ENCODE assay signal across 13 cellular contexts in the genomic region with DNA sequence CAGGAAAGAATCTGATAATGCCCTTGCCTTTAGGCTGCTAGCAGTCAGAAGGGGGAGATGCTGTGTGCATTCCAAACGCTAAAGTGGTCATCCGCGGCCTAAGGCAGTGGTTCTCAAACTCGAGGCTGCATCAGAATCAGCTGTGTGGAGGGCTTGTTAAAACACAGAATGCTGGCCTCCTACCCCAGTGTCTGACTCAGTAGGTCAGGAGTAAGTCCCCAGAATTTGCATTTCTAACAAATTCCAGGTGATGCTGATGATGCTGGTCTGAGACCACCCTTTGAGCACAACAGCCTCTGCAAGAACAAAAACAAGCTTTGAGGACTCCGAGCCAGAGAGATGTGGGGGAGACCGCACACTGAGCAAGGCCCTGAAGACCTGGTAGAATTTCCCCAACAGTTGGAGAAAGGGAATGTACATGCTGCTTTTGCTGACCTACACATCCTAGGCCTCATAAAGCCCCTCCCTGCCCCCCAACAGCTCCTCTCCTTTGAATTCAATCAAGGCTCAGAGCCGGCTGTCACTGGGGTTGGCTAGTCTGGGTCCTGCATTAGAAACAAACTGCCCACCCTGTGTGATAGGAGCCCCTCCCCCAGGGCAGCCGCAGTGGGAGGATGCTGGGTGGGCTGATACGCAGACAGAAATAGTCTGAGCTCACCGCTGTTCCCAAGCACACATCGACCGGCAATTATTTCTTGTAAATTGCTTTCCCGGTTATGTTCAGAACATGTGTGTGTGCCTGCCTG. TPM values are rescaled to one million over a fixed set of nuclear protein-coding genes. Genes with fewer than 3 reads are reported as not detected.
DNase-seq lines count a peak whose midpoint lies in the region; ATAC-seq, FAIRE-seq and TF ChIP-seq lines count a peak whose summit lies in the region.
"Had no signal": no experiment of that assay in that cellular context is flagged by ENCODE, and none has a peak within 500 bp of the region (broad histone marks: within the 10 kb centered on the region; RNA-seq: fewer than 3 reads in every experiment).

No MANE protein-coding gene starts in this region.

- FAIRE-seq in HepG2 (lab: Jason Lieb, UNC): no peak

- no peak overlapping the region for H2AFZ ChIP-seq in HepG2 (ENCODE audit: low read length)

- H3K9me3 ChIP-seq in HepG2 (ENCODE audit: low read length): no peaks in the 10 kb centered on the region
- no peaks in the 10 kb centered on the region for H3K9me3 ChIP-seq in right lobe of liver
- no peaks in the 10 kb centered on the region for H3K9me3 ChIP-seq in WERI-Rb-1 (ENCODE audit: severe bottlenecking)
- H3K9me3 ChIP-seq: adrenal gland, right atrium auricular region, transverse colon had no signal

- CTCF ChIA-PET in HepG2 (lab: Yijun Ruan, JAX; ENCODE audit: low intra/inter-chr PET ratio, low total read pairs) (no interaction called here), activated B cell treated with CpG ODN at 0.5 μM for 24 hours (lab: Charles Lee) (interaction anchor here (1.1 to 1.3 kb wide), 3 partner anchors 10 to 27 kb away, joined by 3 to 5 read pairs (median 3); a partner anchor contains a TSS)

- H3K4me1 ChIP-seq in HepG2 (ENCODE audit: insufficient read depth, low read length): peaks cover 18% of the 10 kb centered on the region
- H3K4me1 ChIP-seq in right lobe of liver: peaks cover 0 to 9% (median 0%) of the 10 kb centered on the region in 4 donors
- H3K4me1 ChIP-seq: adrenal gland, right atrium auricular region, transverse colon had no signal

- no peaks in the 10 kb centered on the region for H3K9me3 Mint-ChIP-seq in activated B cell treated with CpG ODN at 0.5 μM for 24 hours

- peak overlapping the region; percentile 85 for H3K27ac Mint-ChIP-seq in activated B cell treated with CpG ODN at 0.5 μM for 24 hours

- TF ChIP-seq EP300 in HepG2 (IDR thresholded peaks at IDR 0.05; ENCODE audit: low read depth in 2 of 2, low read length in 2 of 2) (no peak), HepG2 (CRISPR knock-in tag; IDR thresholded peaks at IDR 0.05; ENCODE audit: borderline replicate concordance) (no peak)

- 61% methylated on average over 9 of the region's 13 CpGs for WGBS in HepG2 (ENCODE audit: low lambda C conversion rate)
- 81% methylated on average over 7 of the region's 13 CpGs for WGBS in right lobe of liver (ENCODE audit: insufficient coverage, low coverage, low lambda C conversion rate, missing lambda C conversion rate)

- H3K4me3 ChIP-seq in HepG2 (replicated peaks in 1 of 3; ENCODE audit: insufficient read depth in 1 of 3, low read depth in 2 of 3, low read length in 3 of 3): no peak overlapping the region
- H3K4me3 ChIP-seq in right lobe of liver: no peak overlapping the region
- no peak overlapping the region for H3K4me3 ChIP-seq in WERI-Rb-1 (ENCODE audit: low read depth, low read length)
- H3K4me3 ChIP-seq: adrenal gland, right atrium auricular region, transverse colon had no signal

- peaks cover 42% of the 10 kb centered on the region for H3K36me3 Mint-ChIP-seq in activated B cell treated with CpG ODN at 0.5 μM for 24 hours (ENCODE audit: low read depth)

- H3K4me1 Mint-ChIP-seq in activated B cell treated with CpG ODN at 0.5 μM for 24 hours: peaks cover 25% of the 10 kb centered on the region

- TF ChIP-seq CTCF in HepG2 (CRISPR knock-in tag; IDR thresholded peaks at IDR 0.05) (no peak), right lobe of liver (IDR thresholded peaks at IDR 0.05) (no peak), activated B cell treated with CpG ODN at 0.5 μM for 24 hours (IDR thresholded peaks at IDR 0.05) (no peak), WERI-Rb-1 (IDR thresholded peaks at IDR 0.05; ENCODE audit: low read depth, low read length) (no peak)

- no peak for TF ChIP-seq POLR2A in HepG2 (IDR thresholded peaks at IDR 0.05; ENCODE audit: insufficient read depth in 1 of 2, low read depth in 2 of 2, low read length in 2 of 2)
- no peak for TF ChIP-seq POLR2A in right lobe of liver (IDR thresholded peaks at IDR 0.05)

- no peak overlapping the region for H3K4me2 ChIP-seq in HepG2 (ENCODE audit: low read depth, low read length)

- no peaks in the 10 kb centered on the region for H4K20me1 ChIP-seq in HepG2 (ENCODE audit: insufficient read depth, low read length)

- H3K4me3 Mint-ChIP-seq in activated B cell treated with CpG ODN at 0.5 μM for 24 hours: no peak overlapping the region

- H3K27ac ChIP-seq in HepG2 (ENCODE audit: extremely low read length, insufficient read depth, low read length): no peak overlapping the region
- H3K27ac ChIP-seq in right lobe of liver: no peak overlapping the region
- no peak overlapping the region for H3K27ac ChIP-seq in WERI-Rb-1
- H3K27ac ChIP-seq: right atrium auricular region, transverse colon had no signal

- no peak overlapping the region for H3K9ac ChIP-seq in HepG2 (ENCODE audit: insufficient read depth, low read depth, low read length)

- H3K27me3 ChIP-seq in HepG2 (ENCODE audit: control insufficient read depth in 1 of 2, insufficient read depth in 2 of 2, low read length in 2 of 2) (peaks cover 0 to 2% of the 10 kb centered on the region in 2 experiments; a peak in 1 of 5 replicates), right lobe of liver (no peaks in the 10 kb centered on the region), WERI-Rb-1 (ENCODE audit: insufficient read depth, low read depth, severe bottlenecking) (no peaks in the 10 kb centered on the region)
- H3K27me3 ChIP-seq: adrenal gland, right atrium auricular region, transverse colon had no signal

- H3K36me3 ChIP-seq in HepG2 (replicated peaks in 1 of 2; ENCODE audit: control insufficient read depth in 1 of 2, insufficient read depth in 2 of 2, low read length in 2 of 2): no peaks in the 10 kb centered on the region
- H3K36me3 ChIP-seq in right lobe of liver: no peaks in the 10 kb centered on the region
- no peaks in the 10 kb centered on the region for H3K36me3 ChIP-seq in WERI-Rb-1
- H3K36me3 ChIP-seq: adrenal gland, right atrium auricular region, transverse colon had no signal

- DNase-seq in HepG2 (ENCODE audit: low spot score) (no peak), right lobe of liver (no peak), activated B cell treated with CpG ODN at 0.5 μM for 24 hours (no peak), islet precursor cell (peak; percentile 95), WERI-Rb-1 (no peak), AG08395 (ENCODE audit: low spot score) (no peak), NCI-H2107 (lab: John Stamatoyannopoulos, UW) (no peak)
- DNase-seq: NCI-H2029 treated with DMSO at 0.1 percent for 48 hours, transverse colon had no signal

- intact Hi-C loops in HepG2 (cut with micrococcal nuclease; ENCODE audit: unreplicated experiment) (loop anchor here (10.0 kb wide), 1 partner anchor 55 kb away; a partner anchor contains a TSS), right lobe of liver (cut with DNase I) (no loop called here), activated B cell treated with CpG ODN at 0.5 μM for 24 hours (cut with micrococcal nuclease) (loop anchor here (1.0 to 2.0 kb wide), 3 partner anchors 23 to 57 kb away; a partner anchor contains a TSS)

- no peaks in the 10 kb centered on the region for H3K27me3 Mint-ChIP-seq in activated B cell treated with CpG ODN at 0.5 μM for 24 hours

- in situ Hi-C loops in HepG2 (cut with HindIII; ENCODE audit: extremely low pct_ligation_motif_present, low pct_unique_long_range_greater_than_20kb): no loop called here

- POLR2A ChIA-PET in HepG2 (lab: Yijun Ruan, JAX): no interaction called here
- POLR2A ChIA-PET in activated B cell treated with CpG ODN at 0.5 μM for 24 hours (lab: Charles Lee): interaction anchor here (1.0 to 3.7 kb wide), 9 partner anchors 12 to 107 kb away, joined by 3 to 39 read pairs (median 10); a partner anchor contains a TSS

- no peaks in the 10 kb centered on the region for H3K79me2 ChIP-seq in HepG2 (ENCODE audit: insufficient read depth, low read length)

- BruUV-seq in HepG2 (replicated peaks; lab: Mats Ljungman, UMichigan): no TSS peak

- TF ChIP-seq RAD21 in HepG2 (CRISPR knock-in tag; IDR thresholded peaks at IDR 0.05): no peak

- ATAC-seq in HepG2 (no peak), right lobe of liver (no peak), activated B cell treated with CpG ODN at 0.5 μM for 24 hours (ENCODE audit: low read depth) (peak; percentile 14), HG03460 (IDR thresholded peaks at IDR 0.05; ENCODE audit: unreplicated experiment) (no peak)

RNA-seq across cellular contexts. Expression of a gene that starts 27.1 kb away (rescaled TPM):
- not detected in 2 replicates for total RNA-seq in HepG2 (2016; rRNA removed; fragmentation: Illumina TruSeq; extraction: Trizol)
- total RNA-seq in HepG2 (2016; cell fraction: cytosol; rRNA removed; fragmentation: Illumina TruSeq; extraction: Trizol; ENCODE audit: low read depth): not detected in 2 replicates
- total RNA-seq in HepG2 (2016; cell fraction: insoluble cytoplasmic fraction; rRNA removed; fragmentation: Illumina TruSeq; extraction: Trizol): not detected in 2 replicates
- total RNA-seq in HepG2 (2016; cell fraction: membrane; rRNA removed; fragmentation: Illumina TruSeq; extraction: Trizol): not detected in 2 replicates
- not detected in 2 replicates for total RNA-seq in HepG2 (2016; cell fraction: nucleus; rRNA removed; fragmentation: Illumina TruSeq; extraction: Trizol)
- polyA plus RNA-seq in HepG2 (2011; rRNA removed): not detected in 2 replicates
- polyA plus RNA-seq in HepG2 (2011; cell fraction: cytosol; rRNA removed): not detected in 2 replicates
- polyA plus RNA-seq in HepG2 (2011; cell fraction: nucleus; rRNA removed): not detected in 2 replicates
- not detected in 2 replicates for polyA plus RNA-seq in HepG2 (2012)
- not detected in 2 replicates for polyA plus RNA-seq in HepG2 (2016; cell fraction: cytosol; fragmentation: Illumina TruSeq; extraction: Trizol; ENCODE audit: low read depth)
- polyA plus RNA-seq in HepG2 (2016; cell fraction: insoluble cytoplasmic fraction; fragmentation: Illumina TruSeq; extraction: Trizol; ENCODE audit: low read depth): not detected in 2 replicates
- not detected in 2 replicates for polyA plus RNA-seq in HepG2 (2016; cell fraction: membrane; fragmentation: Illumina TruSeq; extraction: Trizol; ENCODE audit: low read depth)
- not detected in 2 replicates for polyA plus RNA-seq in HepG2 (2016; cell fraction: nucleus; fragmentation: Illumina TruSeq; extraction: Trizol; ENCODE audit: insufficient read depth, low read depth)
- not detected in 2 replicates for polyA minus RNA-seq in HepG2 (2011; rRNA and poly(A)+ RNA removed; ENCODE audit: low replicate concordance)
- not detected in 2 replicates for polyA minus RNA-seq in HepG2 (2011; cell fraction: cytosol; rRNA and poly(A)+ RNA removed)
- polyA minus RNA-seq in HepG2 (2011; cell fraction: nucleus; rRNA and poly(A)+ RNA removed): not detected in 2 replicates
- total RNA-seq in right lobe of liver: not detected
- total RNA-seq in activated B cell treated with CpG ODN at 0.5 μM for 24 hours: 36.8 and 44.2 TPM in 2 replicates
- total RNA-seq: G401, right atrium auricular region had no signal

RNA-seq across cellular contexts. Expression of a gene that starts 38.1 kb away (rescaled TPM):
- total RNA-seq in HepG2 (2016; rRNA removed; fragmentation: Illumina TruSeq; extraction: Trizol) (30.4 and 60.7 TPM in 2 replicates), right lobe of liver (10 to 100 TPM; 13.6 to 17.8 (median 15.8) TPM), activated B cell treated with CpG ODN at 0.5 μM for 24 hours (23.5 and 23.6 TPM in 2 replicates)
- total RNA-seq in HepG2 (2016; cell fraction: cytosol; rRNA removed; fragmentation: Illumina TruSeq; extraction: Trizol; ENCODE audit: low read depth): 7.9 and 8.2 TPM in 2 replicates
- 35.7 and 61.3 TPM in 2 replicates for total RNA-seq in HepG2 (2016; cell fraction: insoluble cytoplasmic fraction; rRNA removed; fragmentation: Illumina TruSeq; extraction: Trizol)
- total RNA-seq in HepG2 (2016; cell fraction: membrane; rRNA removed; fragmentation: Illumina TruSeq; extraction: Trizol): 21.1 and 21.8 TPM in 2 replicates
- 11.9 and 13.9 TPM in 2 replicates for total RNA-seq in HepG2 (2016; cell fraction: nucleus; rRNA removed; fragmentation: Illumina TruSeq; extraction: Trizol)
- polyA plus RNA-seq in HepG2 (2011; rRNA removed): 12.3 and 13.7 TPM in 2 replicates
- 14.4 and 15.5 TPM in 2 replicates for polyA plus RNA-seq in HepG2 (2011; cell fraction: cytosol; rRNA removed)
- polyA plus RNA-seq in HepG2 (2011; cell fraction: nucleus; rRNA removed): 3.6 and 5.4 TPM in 2 replicates
- 23.9 and 27.0 TPM in 2 replicates for polyA plus RNA-seq in HepG2 (2012)
- polyA plus RNA-seq in HepG2 (2016; cell fraction: cytosol; fragmentation: Illumina TruSeq; extraction: Trizol; ENCODE audit: low read depth): 6.2 and 6.5 TPM in 2 replicates
- 52.4 and 54.7 TPM in 2 replicates for polyA plus RNA-seq in HepG2 (2016; cell fraction: insoluble cytoplasmic fraction; fragmentation: Illumina TruSeq; extraction: Trizol; ENCODE audit: low read depth)
- polyA plus RNA-seq in HepG2 (2016; cell fraction: membrane; fragmentation: Illumina TruSeq; extraction: Trizol; ENCODE audit: low read depth): 13.1 and 13.3 TPM in 2 replicates
- 24.3 and 25.2 TPM in 2 replicates for polyA plus RNA-seq in HepG2 (2016; cell fraction: nucleus; fragmentation: Illumina TruSeq; extraction: Trizol; ENCODE audit: insufficient read depth, low read depth)
- 20.8 and 60.9 TPM in 2 replicates for polyA minus RNA-seq in HepG2 (2011; rRNA and poly(A)+ RNA removed; ENCODE audit: low replicate concordance)
- polyA minus RNA-seq in HepG2 (2011; cell fraction: cytosol; rRNA and poly(A)+ RNA removed): 6.9 and 10.1 TPM in 2 replicates
- polyA minus RNA-seq in HepG2 (2011; cell fraction: nucleus; rRNA and poly(A)+ RNA removed): 4.2 and 6.1 TPM in 2 replicates

RNA-seq across cellular contexts. Expression of a gene that starts 57.9 kb away (rescaled TPM):
- total RNA-seq in HepG2 (2016; rRNA removed; fragmentation: Illumina TruSeq; extraction: Trizol) (10.5 and 14.1 TPM in 2 replicates), right lobe of liver (1 to 10 TPM; 1.6 to 4.3 (median 2.7) TPM), activated B cell treated with CpG ODN at 0.5 μM for 24 hours (20.9 and 22.4 TPM in 2 replicates)
- 8.7 and 9.3 TPM in 2 replicates for total RNA-seq in HepG2 (2016; cell fraction: cytosol; rRNA removed; fragmentation: Illumina TruSeq; extraction: Trizol; ENCODE audit: low read depth)
- 9.7 and 15.2 TPM in 2 replicates for total RNA-seq in HepG2 (2016; cell fraction: insoluble cytoplasmic fraction; rRNA removed; fragmentation: Illumina TruSeq; extraction: Trizol)
- total RNA-seq in HepG2 (2016; cell fraction: membrane; rRNA removed; fragmentation: Illumina TruSeq; extraction: Trizol): 13.8 and 16.2 TPM in 2 replicates
- 10.8 and 12.2 TPM in 2 replicates for total RNA-seq in HepG2 (2016; cell fraction: nucleus; rRNA removed; fragmentation: Illumina TruSeq; extraction: Trizol)
- 16.2 and 17.2 TPM in 2 replicates for polyA plus RNA-seq in HepG2 (2011; rRNA removed)
- polyA plus RNA-seq in HepG2 (2011; cell fraction: cytosol; rRNA removed): 16.8 and 17.0 TPM in 2 replicates
- polyA plus RNA-seq in HepG2 (2011; cell fraction: nucleus; rRNA removed): 8.6 and 8.7 TPM in 2 replicates
- 6.8 and 8.6 TPM in 2 replicates for polyA plus RNA-seq in HepG2 (2012)
- polyA plus RNA-seq in HepG2 (2016; cell fraction: cytosol; fragmentation: Illumina TruSeq; extraction: Trizol; ENCODE audit: low read depth): 11.6 and 12.7 TPM in 2 replicates
- polyA plus RNA-seq in HepG2 (2016; cell fraction: insoluble cytoplasmic fraction; fragmentation: Illumina TruSeq; extraction: Trizol; ENCODE audit: low read depth): 11.0 and 12.6 TPM in 2 replicates
- polyA plus RNA-seq in HepG2 (2016; cell fraction: membrane; fragmentation: Illumina TruSeq; extraction: Trizol; ENCODE audit: low read depth): 14.9 and 18.3 TPM in 2 replicates
- 22.5 and 22.7 TPM in 2 replicates for polyA plus RNA-seq in HepG2 (2016; cell fraction: nucleus; fragmentation: Illumina TruSeq; extraction: Trizol; ENCODE audit: insufficient read depth, low read depth)
- polyA minus RNA-seq in HepG2 (2011; rRNA and poly(A)+ RNA removed; ENCODE audit: low replicate concordance): 14.0 TPM in 1 of 2 replicates, not detected in the other
- polyA minus RNA-seq in HepG2 (2011; cell fraction: cytosol; rRNA and poly(A)+ RNA removed): 7.2 and 8.1 TPM in 2 replicates
- 3.7 and 3.9 TPM in 2 replicates for polyA minus RNA-seq in HepG2 (2011; cell fraction: nucleus; rRNA and poly(A)+ RNA removed)
- total RNA-seq: G401 had no signal

Comparison
In these comparisons a context has a peak if more than half of its experiments do, and no peak if none do; other contexts are left out.
1. intact Hi-C loops: an anchor here in HepG2 (10.0 kb wide) and activated B cell treated with CpG ODN at 0.5 μM for 24 hours (1.0 to 2.0 kb wide); none called in right lobe of liver.
2. RNA of a gene that starts 27.1 kb away (total RNA-seq): 36.8 to 44.2 TPM in activated B cell treated with CpG ODN at 0.5 μM for 24 hours; not detected in right lobe of liver and not detected in HepG2; every median in the first group is over 10 times any median in the second.